ENCODE assay signal across 2 cellular contexts in the genomic region with DNA sequence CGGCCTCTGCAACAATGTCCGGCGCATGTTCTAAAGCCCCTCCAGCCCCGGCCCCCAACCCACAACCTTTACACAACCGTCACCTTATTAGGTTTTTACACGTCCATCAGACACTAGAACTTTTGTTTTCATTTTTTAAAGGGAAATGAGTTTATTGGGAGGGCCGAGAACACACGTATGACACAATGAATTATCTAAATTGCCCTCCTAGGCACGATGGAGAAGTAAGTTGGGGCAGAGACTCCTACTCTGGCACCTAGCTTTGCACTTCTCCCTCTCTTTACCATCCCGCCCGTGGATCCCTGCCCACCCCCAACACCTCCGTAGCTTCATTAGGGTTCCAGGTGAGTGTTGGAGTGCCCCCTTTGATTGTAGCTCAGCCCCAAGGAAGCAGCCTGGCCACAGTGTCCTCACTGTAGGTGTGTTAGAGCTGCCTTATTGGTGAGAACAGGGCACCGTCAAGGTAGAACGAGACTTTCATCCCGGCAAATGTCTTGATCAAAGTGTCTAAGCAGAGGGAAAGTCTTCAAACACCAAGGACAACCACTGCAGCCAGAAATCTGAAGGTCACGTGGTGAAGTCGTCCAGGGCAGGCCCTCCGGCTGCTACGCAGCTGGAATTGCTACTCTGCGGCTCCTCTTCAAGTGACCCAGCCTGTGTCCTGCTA.
A peak's percentile ranks its signal among the peaks of the same experiment; 100 is the strongest.
TF ChIP-seq lines count a peak whose summit lies in the region.

No MANE protein-coding gene starts in this region.

TF ChIP-seq in SK-N-SH, 30 proteins besides CTCF, POLR2A, EP300 and RAD21 (continued from another document):
- TF ChIP-seq, protein P1, sequence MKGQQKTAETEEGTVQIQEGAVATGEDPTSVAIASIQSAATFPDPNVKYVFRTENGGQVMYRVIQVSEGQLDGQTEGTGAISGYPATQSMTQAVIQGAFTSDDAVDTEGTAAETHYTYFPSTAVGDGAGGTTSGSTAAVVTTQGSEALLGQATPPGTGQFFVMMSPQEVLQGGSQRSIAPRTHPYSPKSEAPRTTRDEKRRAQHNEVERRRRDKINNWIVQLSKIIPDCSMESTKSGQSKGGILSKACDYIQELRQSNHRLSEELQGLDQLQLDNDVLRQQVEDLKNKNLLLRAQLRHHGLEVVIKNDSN (IDR thresholded peaks at IDR 0.05; ENCODE audit: borderline replicate concordance, low read depth), result peak; percentile 77

TF ChIP-seq in HEK293T, 16 proteins besides CTCF, POLR2A, EP300 and RAD21 (continued from another document):
- TF ChIP-seq, protein P2, sequence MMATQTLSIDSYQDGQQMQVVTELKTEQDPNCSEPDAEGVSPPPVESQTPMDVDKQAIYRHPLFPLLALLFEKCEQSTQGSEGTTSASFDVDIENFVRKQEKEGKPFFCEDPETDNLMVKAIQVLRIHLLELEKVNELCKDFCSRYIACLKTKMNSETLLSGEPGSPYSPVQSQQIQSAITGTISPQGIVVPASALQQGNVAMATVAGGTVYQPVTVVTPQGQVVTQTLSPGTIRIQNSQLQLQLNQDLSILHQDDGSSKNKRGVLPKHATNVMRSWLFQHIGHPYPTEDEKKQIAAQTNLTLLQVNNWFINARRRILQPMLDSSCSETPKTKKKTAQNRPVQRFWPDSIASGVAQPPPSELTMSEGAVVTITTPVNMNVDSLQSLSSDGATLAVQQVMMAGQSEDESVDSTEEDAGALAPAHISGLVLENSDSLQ (IDR thresholded peaks at IDR 0.05), result no peak
- TF ChIP-seq ELF4 (IDR thresholded peaks at IDR 0.05), result no peak
- no peak for TF ChIP-seq L3MBTL2 (conservative IDR thresholded peaks at IDR 0.05)
- no peak for TF ChIP-seq TARDBP (IDR thresholded peaks at IDR 0.05)
- TF ChIP-seq ARNT (IDR thresholded peaks at IDR 0.05), result no peak
- no peak for TF ChIP-seq FOXK2 (IDR thresholded peaks at IDR 0.05)
TF ChIP-seq in HEK293T: peak in this region for 0.
